ENCODE assay signal across 14 cellular contexts in genomic region chr17:75950850-75951554, GRCh38. TPM values are rescaled to one million over a fixed set of nuclear protein-coding genes. Genes with fewer than 3 reads are reported as not detected.
DNase-seq lines count a peak whose midpoint lies in the region; ATAC-seq and TF ChIP-seq lines count a peak whose summit lies in the region.
"Had no signal": no experiment of that assay in that cellular context is flagged by ENCODE, and none has a peak within 500 bp of the region (broad histone marks: within the 10 kb centered on the region; RNA-seq: fewer than 3 reads in every experiment).

No MANE protein-coding gene starts in this region.

- POLR2A ChIA-PET in WTC11 (lab: Charles Lee) = interaction anchor here (0.6 kb wide), 1 partner anchor 54 kb away, joined by 5 read pairs; no protein-coding TSS in a partner anchor

- CTCF ChIA-PET in WTC11 (lab: Charles Lee) = interaction anchor here (1.7 kb wide), 1 partner anchor 46 kb away, joined by 4 read pairs; the partner anchor contains the start of gene MRPL38

- peaks cover 20% of the 10 kb centered on the region for H3K4me1 Mint-ChIP-seq in activated T-helper 2 cell treated with anti-CD3 and anti-CD28 coated beads, Interferon-gamma antibody, Interleukin-2, Interleukin-4, amounts not matched to agents 10 μg/mL and 5 μg/mL and 100 μg/mL, durations not matched to agents 14 hours and 24 hours and 36 hours (ENCODE audit: low read depth)
- peaks cover 10% of the 10 kb centered on the region for H3K4me1 Mint-ChIP-seq in WTC11

- DNase-seq in A172 (ENCODE audit: low spot score) = peak; percentile 32
- DNase-seq in KBM-7 = peak; percentile 46
- DNase-seq in activated T-helper 2 cell treated with anti-CD3 and anti-CD28 coated beads, Interferon-gamma antibody, Interleukin-2, Interleukin-4, amounts not matched to agents 10 μg/mL and 5 μg/mL and 100 μg/mL, durations not matched to agents 14 hours and 24 hours and 36 hours (ENCODE audit: low spot score) = no peak
- DNase-seq in kidney glomerular epithelial cell (lab: John Stamatoyannopoulos, UW) = peak; percentile 18
- DNase-seq in hepatic stellate cell (ENCODE audit: low spot score) = no peak
- no peak for DNase-seq in WTC11 (ENCODE audit: low spot score)
- DNase-seq in stimulated activated naive CD4-positive, alpha-beta T cell treated with Interleukin-2 at 50 U/mL for 16 hours (lab: John Stamatoyannopoulos, UW) = no peak
- DNase-seq: activated naive CD4-positive, alpha-beta T cell treated with anti-CD3 and anti-CD28 coated beads, Interleukin-2, amount 50 U/mL, for 16 hours; DMS79; NCI-H1105; NCI-H69; occipital lobe had no signal

- H3K36me3 Mint-ChIP-seq in activated T-helper 2 cell treated with anti-CD3 and anti-CD28 coated beads, Interferon-gamma antibody, Interleukin-2, Interleukin-4, amounts not matched to agents 10 μg/mL and 5 μg/mL and 100 μg/mL, durations not matched to agents 14 hours and 24 hours and 36 hours (ENCODE audit: low read depth) = peaks cover 55% of the 10 kb centered on the region
- H3K36me3 Mint-ChIP-seq in WTC11 = peaks cover 66% of the 10 kb centered on the region

- intact Hi-C loops in activated T-helper 2 cell treated with anti-CD3 and anti-CD28 coated beads, Interferon-gamma antibody, Interleukin-2, Interleukin-4, amounts not matched to agents 10 μg/mL and 5 μg/mL and 100 μg/mL, durations not matched to agents 14 hours and 24 hours and 36 hours (cut with micrococcal nuclease) = no loop called here

- ATAC-seq in WTC11 (no peak), GM19455 (IDR thresholded peaks at IDR 0.05; ENCODE audit: unreplicated experiment) (no peak)
- ATAC-seq: HepG2 had no signal

- H3K9me3 Mint-ChIP-seq in activated T-helper 2 cell treated with anti-CD3 and anti-CD28 coated beads, Interferon-gamma antibody, Interleukin-2, Interleukin-4, amounts not matched to agents 10 μg/mL and 5 μg/mL and 100 μg/mL, durations not matched to agents 14 hours and 24 hours and 36 hours = no peaks in the 10 kb centered on the region
- no peaks in the 10 kb centered on the region for H3K9me3 Mint-ChIP-seq in WTC11

- H3K27ac Mint-ChIP-seq in activated T-helper 2 cell treated with anti-CD3 and anti-CD28 coated beads, Interferon-gamma antibody, Interleukin-2, Interleukin-4, amounts not matched to agents 10 μg/mL and 5 μg/mL and 100 μg/mL, durations not matched to agents 14 hours and 24 hours and 36 hours = peak overlapping the region; percentile 78
- no peak overlapping the region for H3K27ac Mint-ChIP-seq in WTC11

- in situ Hi-C loops in KBM-7 (cut with MboI; ENCODE audit: low pct_unique_long_range_greater_than_20kb, low sequenced_read_pairs) = no loop called here

- peak overlapping the region; percentile 34 for H3K4me3 Mint-ChIP-seq in activated T-helper 2 cell treated with anti-CD3 and anti-CD28 coated beads, Interferon-gamma antibody, Interleukin-2, Interleukin-4, amounts not matched to agents 10 μg/mL and 5 μg/mL and 100 μg/mL, durations not matched to agents 14 hours and 24 hours and 36 hours (ENCODE audit: low read depth)
- H3K4me3 Mint-ChIP-seq in WTC11 = no peak overlapping the region

- no peak for TF ChIP-seq CTCF in WTC11 (IDR thresholded peaks at IDR 0.05)

- H3K27me3 Mint-ChIP-seq in activated T-helper 2 cell treated with anti-CD3 and anti-CD28 coated beads, Interferon-gamma antibody, Interleukin-2, Interleukin-4, amounts not matched to agents 10 μg/mL and 5 μg/mL and 100 μg/mL, durations not matched to agents 14 hours and 24 hours and 36 hours (ENCODE audit: low read depth) = no peaks in the 10 kb centered on the region
- H3K27me3 Mint-ChIP-seq in WTC11 (ENCODE audit: low read depth) = no peaks in the 10 kb centered on the region

TF ChIP-seq in WTC11, 78 proteins besides CTCF, POLR2A, EP300 and RAD21:
- TF ChIP-seq NR2C2 (CRISPR knock-in tag; IDR thresholded peaks at IDR 0.05) (no peak), ZSCAN18 (CRISPR knock-in tag; IDR thresholded peaks at IDR 0.05) (no peak)

RNA-seq across cellular contexts. Expression of gene FBF1, which starts 10.2 kb away (rescaled TPM):
- 9.9 and 12.5 TPM in 2 replicates for total RNA-seq in A172 (2014; rRNA removed; shearing (Covaris generic))
- total RNA-seq in activated T-helper 2 cell treated with anti-CD3 and anti-CD28 coated beads, Interferon-gamma antibody, Interleukin-2, Interleukin-4, amounts not matched to agents 10 μg/mL and 5 μg/mL and 100 μg/mL, durations not matched to agents 14 hours and 24 hours and 36 hours = 15.0 and 17.6 TPM in 2 replicates
- total RNA-seq in WTC11 (2021) = 19.8 to 23.7 TPM (median 21.0 TPM) in 3 replicates

RNA-seq across cellular contexts. Expression of gene ACOX1, which starts 28.0 kb away (rescaled TPM):
- 47.5 and 48.6 TPM in 2 replicates for total RNA-seq in A172 (2014; rRNA removed; shearing (Covaris generic))
- 29.4 and 30.6 TPM in 2 replicates for total RNA-seq in activated T-helper 2 cell treated with anti-CD3 and anti-CD28 coated beads, Interferon-gamma antibody, Interleukin-2, Interleukin-4, amounts not matched to agents 10 μg/mL and 5 μg/mL and 100 μg/mL, durations not matched to agents 14 hours and 24 hours and 36 hours
- 32.4 to 40.9 TPM (median 32.5 TPM) in 3 replicates for total RNA-seq in WTC11 (2021)

RNA-seq across cellular contexts. Expression of gene TEN1, which starts 28.0 kb away (rescaled TPM):
- 23.4 and 28.4 TPM in 2 replicates for total RNA-seq in A172 (2014; rRNA removed; shearing (Covaris generic))
- 11.4 and 13.4 TPM in 2 replicates for total RNA-seq in activated T-helper 2 cell treated with anti-CD3 and anti-CD28 coated beads, Interferon-gamma antibody, Interleukin-2, Interleukin-4, amounts not matched to agents 10 μg/mL and 5 μg/mL and 100 μg/mL, durations not matched to agents 14 hours and 24 hours and 36 hours
- 15.6 to 18.4 TPM (median 17.2 TPM) in 3 replicates for total RNA-seq in WTC11 (2021)

RNA-seq across cellular contexts. Expression of gene MRPL38, which starts 46.3 kb away (rescaled TPM):
- 55.1 and 58.4 TPM in 2 replicates for total RNA-seq in A172 (2014; rRNA removed; shearing (Covaris generic))
- 127 and 139 TPM in 2 replicates for total RNA-seq in activated T-helper 2 cell treated with anti-CD3 and anti-CD28 coated beads, Interferon-gamma antibody, Interleukin-2, Interleukin-4, amounts not matched to agents 10 μg/mL and 5 μg/mL and 100 μg/mL, durations not matched to agents 14 hours and 24 hours and 36 hours
- 107 to 146 TPM (median 116 TPM) in 3 replicates for total RNA-seq in WTC11 (2021)

RNA-seq across cellular contexts. Expression of gene CDK3, which starts 49.7 kb away (rescaled TPM):
- total RNA-seq in A172 (2014; rRNA removed; shearing (Covaris generic)) = 5.7 and 7.6 TPM in 2 replicates
- total RNA-seq in activated T-helper 2 cell treated with anti-CD3 and anti-CD28 coated beads, Interferon-gamma antibody, Interleukin-2, Interleukin-4, amounts not matched to agents 10 μg/mL and 5 μg/mL and 100 μg/mL, durations not matched to agents 14 hours and 24 hours and 36 hours = 6.9 and 7.4 TPM in 2 replicates
- total RNA-seq in WTC11 (2021) = 9.5 to 11.3 TPM (median 10.2 TPM) in 3 replicates

Comparison
In these comparisons a context has a peak if more than half of its experiments do, and no peak if none do; other contexts are left out.
1. DNase-seq: peak in A172 (single experiment), KBM-7 (single experiment) and kidney glomerular epithelial cell (single experiment); none in activated T-helper 2 cell treated with anti-CD3 and anti-CD28 coated beads, Interferon-gamma antibody, Interleukin-2, Interleukin-4, amounts not matched to agents 10 μg/mL and 5 μg/mL and 100 μg/mL, durations not matched to agents 14 hours and 24 hours and 36 hours (single experiment), hepatic stellate cell (single experiment), WTC11 (single experiment) and stimulated activated naive CD4-positive, alpha-beta T cell treated with Interleukin-2 at 50 U/mL for 16 hours (single experiment).